22 cellular contexts compared by ENCODE assay signal in the genomic region with DNA sequence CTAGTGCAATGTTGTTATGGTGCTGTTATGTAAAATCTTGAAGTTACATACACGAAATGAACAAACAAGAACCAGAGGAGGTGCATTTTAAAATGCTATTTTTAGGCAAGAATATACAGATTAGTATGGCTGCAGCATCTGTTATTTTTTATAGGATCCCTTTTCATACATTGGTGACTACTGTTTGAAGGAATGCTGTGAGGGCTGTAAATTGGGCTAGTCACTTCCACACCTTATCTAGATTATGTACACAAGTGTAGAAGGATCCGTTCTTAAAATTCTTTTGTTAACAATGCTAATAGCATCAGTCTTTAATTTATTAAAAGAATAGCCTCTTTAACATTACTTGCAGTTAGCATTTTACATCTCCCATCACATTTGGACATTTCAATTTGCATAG.
A peak's percentile ranks its signal among the peaks of the same experiment; 100 is the strongest.
DNase-seq lines count a peak whose midpoint lies in the region; ATAC-seq and TF ChIP-seq lines count a peak whose summit lies in the region.
"Had no signal": no experiment of that assay in that cellular context is flagged by ENCODE, and none has a peak within 500 bp of the region (broad histone marks: within the 10 kb centered on the region; RNA-seq: fewer than 3 reads in every experiment).

No MANE protein-coding gene starts in this region.

- BruUV-seq in Caco-2 (replicated peaks; lab: Mats Ljungman, UMichigan): no TSS peak
- BruUV-seq in PC-9 (replicated peaks; lab: Mats Ljungman, UMichigan): no TSS peak

- H3K4me1 Mint-ChIP-seq in Caco-2 (ENCODE audit: low read depth, unreplicated experiment): peaks cover 9% of the 10 kb centered on the region
- H3K4me1 Mint-ChIP-seq: IgD-negative memory B cell had no signal

- H3K27ac Mint-ChIP-seq in Caco-2 (ENCODE audit: unreplicated experiment): peak overlapping the region; percentile 35
- H3K27ac Mint-ChIP-seq: CD8-positive, alpha-beta T cell; IgD-negative memory B cell had no signal

- no peak for TF ChIP-seq CTCF in Caco-2 (IDR thresholded peaks at IDR 0.05; ENCODE audit: insufficient read depth in 1 of 2, low read depth in 1 of 2, low read length in 1 of 2, severe bottlenecking in 1 of 2, unreplicated experiment in 1 of 2)
- no peak for TF ChIP-seq CTCF in PC-9 (conservative IDR thresholded peaks at IDR 0.05)
- TF ChIP-seq CTCF in epithelial cell of esophagus (IDR thresholded peaks at IDR 0.05; ENCODE audit: insufficient read depth, low read depth, low read length, missing control alignments): no peak
- no peak for TF ChIP-seq CTCF in smooth muscle cell (IDR thresholded peaks at IDR 0.05; ENCODE audit: borderline replicate concordance, insufficient read depth, poor library complexity, severe bottlenecking)

- H3F3A ChIP-seq in PC-9 (ENCODE audit: insufficient read depth, low read depth) (no peaks in the 10 kb centered on the region; the same call in 1 of the 2 replicates), smooth muscle cell (ENCODE audit: low read depth) (no peaks in the 10 kb centered on the region)

- H3K4me2 ChIP-seq in PC-9 (peak overlapping the region; percentile 26; the same call in 1 of the 2 replicates), smooth muscle cell (peak overlapping the region; percentile 62)

- no peaks in the 10 kb centered on the region for H3K79me2 ChIP-seq in PC-9 (ENCODE audit: low read depth)
- H3K79me2 ChIP-seq in smooth muscle cell (ENCODE audit: low read depth): no peaks in the 10 kb centered on the region

- H3K9me3 ChIP-seq in Caco-2 (no peaks in the 10 kb centered on the region), PC-9 (ENCODE audit: insufficient read depth, low read depth) (no peaks in the 10 kb centered on the region), smooth muscle cell (replicated peaks; ENCODE audit: low read depth) (no peaks in the 10 kb centered on the region), right cardiac atrium (ENCODE audit: control insufficient read depth, low read length) (no peaks in the 10 kb centered on the region)

- H3K9ac ChIP-seq in smooth muscle cell (ENCODE audit: low read depth): no peak overlapping the region

- H3K36me3 ChIP-seq in Caco-2 (ENCODE audit: control insufficient read depth, insufficient read depth, low read length) (no peaks in the 10 kb centered on the region), PC-9 (ENCODE audit: low read depth) (no peaks in the 10 kb centered on the region), smooth muscle cell (ENCODE audit: low read depth) (no peaks in the 10 kb centered on the region)

- intact Hi-C loops in Caco-2 (cut with micrococcal nuclease; ENCODE audit: unreplicated experiment): no loop called here
- intact Hi-C loops in PC-9 (cut with micrococcal nuclease; ENCODE audit: unreplicated experiment): no loop called here
- intact Hi-C loops in right cardiac atrium (cut with DNase I): no loop called here

- WGBS in smooth muscle cell (ENCODE audit: low lambda C conversion rate): 23% methylated on average over 2 of the region's 2 CpGs
- 27% methylated on average over 2 of the region's 2 CpGs for WGBS in right cardiac atrium

- no peak overlapping the region for H2AFZ ChIP-seq in PC-9
- peak overlapping the region; percentile 19 for H2AFZ ChIP-seq in smooth muscle cell (ENCODE audit: low read depth)

- no peak for ATAC-seq in right cardiac atrium
- ATAC-seq: CD8-positive, alpha-beta T cell had no signal

- H3K9me3 Mint-ChIP-seq in Caco-2 (ENCODE audit: unreplicated experiment): no peaks in the 10 kb centered on the region

- CTCF ChIA-PET in Caco-2 (lab: Charles Lee) (no interaction called here), PC-9 (lab: Charles Lee) (no interaction called here)

- no peak overlapping the region for H3K27ac ChIP-seq in PC-9
- no peak overlapping the region for H3K27ac ChIP-seq in smooth muscle cell (ENCODE audit: low read depth)
- no peak overlapping the region for H3K27ac ChIP-seq in right cardiac atrium (ENCODE audit: low read length)

- H3K27me3 ChIP-seq in Caco-2 (replicated peaks; ENCODE audit: control insufficient read depth, insufficient read depth, low read length) (no peaks in the 10 kb centered on the region), PC-9 (ENCODE audit: insufficient read depth, low read depth) (no peaks in the 10 kb centered on the region), smooth muscle cell (ENCODE audit: low read depth) (no peaks in the 10 kb centered on the region), right cardiac atrium (ENCODE audit: control insufficient read depth, insufficient read depth) (no peaks in the 10 kb centered on the region)

- no peaks in the 10 kb centered on the region for H3K36me3 Mint-ChIP-seq in Caco-2 (ENCODE audit: insufficient read depth, unreplicated experiment)
- H3K36me3 Mint-ChIP-seq: CD8-positive, alpha-beta T cell; IgD-negative memory B cell had no signal

- DNase-seq in Caco-2 (peak; percentile 28 to 53), PC-9 (peak in 1 of 2 experiments; percentile 64), epithelial cell of esophagus (ENCODE audit: low read depth) (peak; percentile 4), smooth muscle cell (lab: John Stamatoyannopoulos, UW; ENCODE audit: unreplicated experiment) (no peak), hippocampal formation (lab: John Stamatoyannopoulos, UW) (no peak), right cardiac atrium (no peak)
- DNase-seq in activated T-cell treated with anti-CD3 and anti-CD28 coated beads, Interleukin-2, amount 50 U/mL, for 1 hour: no peak
- DNase-seq: 8988T; AML-193; C1 segment of cervical spinal cord; CD8-positive, alpha-beta T cell; DMS53; GDM1; MV-4-11; NCI-H1105 treated with DMSO at 0.1 percent for 48 hours; NCI-H2029 treated with DMSO at 0.1 percent for 48 hours; NCI-H345; NCI-H524; NCI-H774; NK-92 treated with Interleukin-12 subunit alpha and Interleukin-12 subunit beta, amount 100 ng/mL, for 24 hours; Right ventricle myocardium superior had no signal

- H3K4me3 Mint-ChIP-seq in Caco-2 (ENCODE audit: unreplicated experiment): no peak overlapping the region
- H3K4me3 Mint-ChIP-seq: CD8-positive, alpha-beta T cell; IgD-negative memory B cell had no signal

- no peaks in the 10 kb centered on the region for H4K20me1 ChIP-seq in PC-9 (ENCODE audit: insufficient read depth)
- H4K20me1 ChIP-seq in smooth muscle cell (ENCODE audit: low read depth): no peaks in the 10 kb centered on the region

- no peaks in the 10 kb centered on the region for H3K27me3 Mint-ChIP-seq in Caco-2 (ENCODE audit: insufficient read depth, unreplicated experiment)
- H3K27me3 Mint-ChIP-seq: IgD-negative memory B cell had no signal

- H3K9me2 ChIP-seq in PC-9 (ENCODE audit: insufficient read depth): no peaks in the 10 kb centered on the region

- peaks cover 21% of the 10 kb centered on the region for H3K4me1 ChIP-seq in Caco-2
- H3K4me1 ChIP-seq in PC-9 (replicated peaks; ENCODE audit: insufficient read depth): peaks cover 11% of the 10 kb centered on the region; the same call in 1 of the 2 replicates
- peaks cover 5% of the 10 kb centered on the region for H3K4me1 ChIP-seq in smooth muscle cell (ENCODE audit: low read depth)
- no peaks in the 10 kb centered on the region for H3K4me1 ChIP-seq in right cardiac atrium (ENCODE audit: control insufficient read depth, insufficient read depth, low read length)

- H3K4me3 ChIP-seq in Caco-2 (ENCODE audit: low read depth, low read length) (no peak overlapping the region), PC-9 (no peak overlapping the region), epithelial cell of esophagus (ENCODE audit: low read length) (no peak overlapping the region), smooth muscle cell (no peak overlapping the region), right cardiac atrium (ENCODE audit: low read length) (no peak overlapping the region)

- POLR2A ChIA-PET in Caco-2 (lab: Charles Lee) (no interaction called here), PC-9 (lab: Charles Lee; ENCODE audit: unreplicated experiment) (no interaction called here)

Comparison
In these comparisons a context has a peak if more than half of its experiments do, and no peak if none do; other contexts are left out.
1. DNase-seq: peak in Caco-2 (2 of 2) and epithelial cell of esophagus (single experiment); none in smooth muscle cell (single experiment), hippocampal formation (0 of 2), right cardiac atrium (0 of 3) and activated T-cell treated with anti-CD3 and anti-CD28 coated beads, Interleukin-2, amount 50 U/mL, for 1 hour (single experiment).